ENCODE assay signal across 16 cellular contexts in the genomic region with DNA sequence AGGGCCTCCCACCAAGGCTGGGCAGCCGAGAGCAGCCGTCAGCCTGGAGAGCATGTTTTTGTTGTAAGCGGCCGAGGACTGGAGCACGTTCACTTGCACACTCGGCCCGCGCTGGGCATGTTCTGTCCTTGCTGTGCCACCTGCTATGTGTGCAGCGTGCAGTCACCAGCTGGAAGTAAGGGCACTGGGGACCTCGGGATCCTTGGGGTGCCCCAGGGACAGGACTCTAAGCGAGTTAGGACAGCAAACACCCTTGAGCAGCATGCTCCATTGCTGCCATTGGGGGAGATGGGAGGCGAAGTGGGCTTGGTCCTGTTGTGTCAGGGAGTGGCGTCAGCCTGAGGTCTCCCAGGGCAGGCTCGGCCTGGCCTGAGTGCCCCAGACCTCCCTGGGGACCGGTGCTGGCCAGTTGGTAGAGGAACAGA. TPM values are rescaled to one million over a fixed set of nuclear protein-coding genes. Genes with fewer than 3 reads are reported as not detected.
DNase-seq lines count a peak whose midpoint lies in the region; ATAC-seq and TF ChIP-seq lines count a peak whose summit lies in the region.
"Had no signal": no experiment of that assay in that cellular context is flagged by ENCODE, and none has a peak within 500 bp of the region (broad histone marks: within the 10 kb centered on the region; RNA-seq: fewer than 3 reads in every experiment).

No MANE protein-coding gene starts in this region.

- no peak for TF ChIP-seq CTCF in WTC11 (IDR thresholded peaks at IDR 0.05)
- TF ChIP-seq CTCF in glutamatergic neuron (IDR thresholded peaks at IDR 0.05; ENCODE audit: partially characterized antibody, unreplicated experiment), result no peak

- no peaks in the 10 kb centered on the region for H3K9me3 Mint-ChIP-seq in activated naive CD4-positive, alpha-beta T cell treated with anti-CD3 and anti-CD28 coated beads, Interleukin-2, amount 50 U/mL, for 24 hours
- H3K9me3 Mint-ChIP-seq in activated naive CD4-positive, alpha-beta T cell treated with anti-CD3 and anti-CD28 coated beads, Interleukin-2, amount 10 ng/mL, durations not matched to agents 7 days and 5 days, result no peaks in the 10 kb centered on the region
- H3K9me3 Mint-ChIP-seq in WTC11 (no peaks in the 10 kb centered on the region), glutamatergic neuron (ENCODE audit: unreplicated experiment) (peaks cover 24% of the 10 kb centered on the region)
- no peaks in the 10 kb centered on the region for H3K9me3 Mint-ChIP-seq in stimulated activated effector memory CD8-positive, alpha-beta T cell treated with anti-CD3 and anti-CD28 coated beads, Interleukin-12 subunit alpha, Interleukin-12 subunit beta, amount 100 ng/mL, for 72 hours
- H3K9me3 Mint-ChIP-seq: neural crest cell; stimulated activated memory B cell treated with anti-CD40 and anti-IgM and Interleukin-4, amounts not matched to agents 10 μg/mL and 1 μg/mL and 100 μg/mL, for 72 hours had no signal

- CTCF ChIA-PET in activated naive CD4-positive, alpha-beta T cell treated with anti-CD3 and anti-CD28 coated beads, Interleukin-2, amount 10 ng/mL, durations not matched to agents 7 days and 5 days (lab: Charles Lee), result interaction anchor here (0.7 kb wide), 1 partner anchor 65 kb away, joined by 3 read pairs; no protein-coding TSS in a partner anchor
- CTCF ChIA-PET in WTC11 (lab: Charles Lee), result no interaction called here

- peaks cover 15% of the 10 kb centered on the region for H3K36me3 Mint-ChIP-seq in activated naive CD4-positive, alpha-beta T cell treated with anti-CD3 and anti-CD28 coated beads, Interleukin-2, amount 50 U/mL, for 24 hours
- H3K36me3 Mint-ChIP-seq in activated naive CD4-positive, alpha-beta T cell treated with anti-CD3 and anti-CD28 coated beads, Interleukin-2, amount 10 ng/mL, durations not matched to agents 7 days and 5 days, result peaks cover 55% of the 10 kb centered on the region
- H3K36me3 Mint-ChIP-seq in WTC11 (peaks cover 38% of the 10 kb centered on the region), glutamatergic neuron (ENCODE audit: unreplicated experiment) (peaks cover 3% of the 10 kb centered on the region)
- peaks cover 92% of the 10 kb centered on the region for H3K36me3 Mint-ChIP-seq in stimulated activated effector memory CD8-positive, alpha-beta T cell treated with anti-CD3 and anti-CD28 coated beads, Interleukin-12 subunit alpha, Interleukin-12 subunit beta, amount 100 ng/mL, for 72 hours

- H3K4me1 Mint-ChIP-seq in activated naive CD4-positive, alpha-beta T cell treated with anti-CD3 and anti-CD28 coated beads, Interleukin-2, amount 50 U/mL, for 24 hours, result peaks cover 18% of the 10 kb centered on the region
- H3K4me1 Mint-ChIP-seq in activated naive CD4-positive, alpha-beta T cell treated with anti-CD3 and anti-CD28 coated beads, Interleukin-2, amount 10 ng/mL, durations not matched to agents 7 days and 5 days, result peaks cover 10% of the 10 kb centered on the region
- peaks cover 23% of the 10 kb centered on the region for H3K4me1 Mint-ChIP-seq in WTC11
- H3K4me1 Mint-ChIP-seq in glutamatergic neuron (ENCODE audit: low read depth, unreplicated experiment), result peaks cover 51% of the 10 kb centered on the region
- peaks cover 58% of the 10 kb centered on the region for H3K4me1 Mint-ChIP-seq in stimulated activated effector memory CD8-positive, alpha-beta T cell treated with anti-CD3 and anti-CD28 coated beads, Interleukin-12 subunit alpha, Interleukin-12 subunit beta, amount 100 ng/mL, for 72 hours
- H3K4me1 Mint-ChIP-seq: neural crest cell; stimulated activated memory B cell treated with anti-CD40 and anti-IgM and Interleukin-4, amounts not matched to agents 10 μg/mL and 1 μg/mL and 100 μg/mL, for 72 hours had no signal

- ATAC-seq in WTC11, result no peak
- no peak for ATAC-seq in stimulated activated effector memory CD8-positive, alpha-beta T cell treated with anti-CD3 and anti-CD28 coated beads, Interleukin-12 subunit alpha, Interleukin-12 subunit beta, amount 100 ng/mL, for 72 hours
- ATAC-seq in HG03460 (IDR thresholded peaks at IDR 0.05; ENCODE audit: unreplicated experiment), result no peak
- ATAC-seq: SK-N-SH treated with all-trans-retinoic acid at 6 μM for 48 hours; stimulated activated memory B cell treated with anti-CD40 and anti-IgM and Interleukin-4, amounts not matched to agents 10 μg/mL and 1 μg/mL and 100 μg/mL, for 72 hours had no signal

- no peak for DNase-seq in activated naive CD4-positive, alpha-beta T cell treated with anti-CD3 and anti-CD28 coated beads, Interleukin-2, amount 10 ng/mL, durations not matched to agents 7 days and 5 days
- no peak for DNase-seq in WTC11 (ENCODE audit: low spot score)
- peak; percentile 50 for DNase-seq in glutamatergic neuron
- no peak for DNase-seq in stimulated activated effector memory CD8-positive, alpha-beta T cell treated with anti-CD3 and anti-CD28 coated beads, Interleukin-12 subunit alpha, Interleukin-12 subunit beta, amount 100 ng/mL, for 72 hours (ENCODE audit: low spot score in 2 of 2)
- no peak for DNase-seq in SHP77 (lab: John Stamatoyannopoulos, UW)
- DNase-seq in SIG-M5 treated with dmso at 0.1 percent for 504 hours (lab: John Stamatoyannopoulos, UW; ENCODE audit: unreplicated experiment), result no peak
- DNase-seq: activated CD4-positive, alpha-beta T cell treated with anti-CD3 and anti-CD28 coated beads for 4 hours; hippocampal formation; NCI-H1436; NCI-H774; upper lobe of left lung had no signal

- peak overlapping the region; percentile 91 for H3K27ac Mint-ChIP-seq in activated naive CD4-positive, alpha-beta T cell treated with anti-CD3 and anti-CD28 coated beads, Interleukin-2, amount 50 U/mL, for 24 hours
- H3K27ac Mint-ChIP-seq in activated naive CD4-positive, alpha-beta T cell treated with anti-CD3 and anti-CD28 coated beads, Interleukin-2, amount 10 ng/mL, durations not matched to agents 7 days and 5 days, result no peak overlapping the region
- H3K27ac Mint-ChIP-seq in WTC11, result peak overlapping the region; percentile 78
- peak overlapping the region; percentile 39 for H3K27ac Mint-ChIP-seq in glutamatergic neuron (ENCODE audit: unreplicated experiment)
- peak overlapping the region; percentile 84 for H3K27ac Mint-ChIP-seq in stimulated activated effector memory CD8-positive, alpha-beta T cell treated with anti-CD3 and anti-CD28 coated beads, Interleukin-12 subunit alpha, Interleukin-12 subunit beta, amount 100 ng/mL, for 72 hours

- POLR2A ChIA-PET in WTC11 (lab: Charles Lee), result no interaction called here

- H3K27me3 Mint-ChIP-seq in activated naive CD4-positive, alpha-beta T cell treated with anti-CD3 and anti-CD28 coated beads, Interleukin-2, amount 50 U/mL, for 24 hours, result no peaks in the 10 kb centered on the region
- no peaks in the 10 kb centered on the region for H3K27me3 Mint-ChIP-seq in activated naive CD4-positive, alpha-beta T cell treated with anti-CD3 and anti-CD28 coated beads, Interleukin-2, amount 10 ng/mL, durations not matched to agents 7 days and 5 days
- H3K27me3 Mint-ChIP-seq in WTC11 (ENCODE audit: low read depth) (no peaks in the 10 kb centered on the region), glutamatergic neuron (ENCODE audit: unreplicated experiment) (peaks cover 17% of the 10 kb centered on the region)
- H3K27me3 Mint-ChIP-seq: stimulated activated memory B cell treated with anti-CD40 and anti-IgM and Interleukin-4, amounts not matched to agents 10 μg/mL and 1 μg/mL and 100 μg/mL, for 72 hours had no signal

- no peak overlapping the region for H3K4me3 Mint-ChIP-seq in activated naive CD4-positive, alpha-beta T cell treated with anti-CD3 and anti-CD28 coated beads, Interleukin-2, amount 50 U/mL, for 24 hours
- H3K4me3 Mint-ChIP-seq in activated naive CD4-positive, alpha-beta T cell treated with anti-CD3 and anti-CD28 coated beads, Interleukin-2, amount 10 ng/mL, durations not matched to agents 7 days and 5 days, result no peak overlapping the region
- H3K4me3 Mint-ChIP-seq in WTC11 (no peak overlapping the region), glutamatergic neuron (ENCODE audit: unreplicated experiment) (peak overlapping the region; percentile 48)
- H3K4me3 Mint-ChIP-seq in stimulated activated effector memory CD8-positive, alpha-beta T cell treated with anti-CD3 and anti-CD28 coated beads, Interleukin-12 subunit alpha, Interleukin-12 subunit beta, amount 100 ng/mL, for 72 hours, result no peak overlapping the region
- H3K4me3 Mint-ChIP-seq: neural crest cell; stimulated activated memory B cell treated with anti-CD40 and anti-IgM and Interleukin-4, amounts not matched to agents 10 μg/mL and 1 μg/mL and 100 μg/mL, for 72 hours had no signal

TF ChIP-seq in WTC11, 78 proteins besides CTCF, POLR2A, EP300 and RAD21 (continues in another document):
- no peak for TF ChIP-seq SP1 (CRISPR knock-in tag; conservative IDR thresholded peaks at IDR 0.05)
- no peak for TF ChIP-seq USF1 (CRISPR knock-in tag; IDR thresholded peaks at IDR 0.05)
- TF ChIP-seq GABPB1 (CRISPR knock-in tag; IDR thresholded peaks at IDR 0.05), result no peak
- TF ChIP-seq NR1H2 (CRISPR knock-in tag; IDR thresholded peaks at IDR 0.05), result no peak
- no peak for TF ChIP-seq ETV6 (CRISPR knock-in tag; IDR thresholded peaks at IDR 0.05)
- TF ChIP-seq GTF2I (CRISPR knock-in tag; conservative IDR thresholded peaks at IDR 0.05), result no peak
- no peak for TF ChIP-seq PRRX2 (CRISPR knock-in tag; IDR thresholded peaks at IDR 0.05)
- TF ChIP-seq MXD4 (CRISPR knock-in tag; IDR thresholded peaks at IDR 0.05; ENCODE audit: borderline replicate concordance), result no peak

RNA-seq across cellular contexts. Expression of gene DYNLT1, which starts 18.6 kb away (rescaled TPM):
- 79.0 to 98.1 TPM (median 91.8 TPM) in 3 replicates for total RNA-seq in WTC11 (2021)
- total RNA-seq in glutamatergic neuron (ENCODE audit: unreplicated experiment), result 261 TPM

RNA-seq across cellular contexts. Expression of gene SYTL3, which starts 24.0 kb away (rescaled TPM):
- total RNA-seq in WTC11 (2021), result 0.27 to 0.39 TPM (median 0.28 TPM) in 3 replicates
- 2.8 TPM for total RNA-seq in glutamatergic neuron (ENCODE audit: unreplicated experiment)
